In genomic region chr3:180981912-180982311, GRCh38 we compare ENCODE assay signal across 24 cellular contexts. TPM values are rescaled to one million over a fixed set of nuclear protein-coding genes. Genes with fewer than 3 reads are reported as not detected.
DNase-seq lines count a peak whose midpoint lies in the region; ATAC-seq and TF ChIP-seq lines count a peak whose summit lies in the region.
"Had no signal": no experiment of that assay in that cellular context is flagged by ENCODE, and none has a peak within 500 bp of the region (broad histone marks: within the 10 kb centered on the region; RNA-seq: fewer than 3 reads in every experiment).

No MANE protein-coding gene starts in this region.

- WGBS in hepatocyte (ENCODE audit: low lambda C conversion rate, missing lambda C conversion rate): 54% methylated on average over 2 of the region's 2 CpGs
- 74 to 85% (median 80%) methylated on average over 2 of the region's 2 CpGs for WGBS in spleen, 5 donors

- no peak overlapping the region for H3K4me3 Mint-ChIP-seq in activated naive CD8-positive, alpha-beta T cell
- no peak overlapping the region for H3K4me3 Mint-ChIP-seq in activated naive CD8-positive, alpha-beta T cell treated with anti-CD3 and anti-CD28 coated beads for 36 hours
- H3K4me3 Mint-ChIP-seq in stimulated activated naive CD8-positive, alpha-beta T cell treated with anti-CD3 and anti-CD28 coated beads, Interleukin-15, amount 100 ng/mL, for 72 hours: no peak overlapping the region
- H3K4me3 Mint-ChIP-seq: stimulated activated naive B cell treated with anti-CD40 and anti-IgM and Interleukin-4, amounts not matched to agents 10 μg/mL and 1 μg/mL and 100 μg/mL, for 72 hours had no signal

- H3K4me1 Mint-ChIP-seq in activated naive CD8-positive, alpha-beta T cell (ENCODE audit: low read depth): peaks cover 15% of the 10 kb centered on the region
- peaks cover 11% of the 10 kb centered on the region for H3K4me1 Mint-ChIP-seq in activated naive CD8-positive, alpha-beta T cell treated with anti-CD3 and anti-CD28 coated beads for 36 hours
- peaks cover 9% of the 10 kb centered on the region for H3K4me1 Mint-ChIP-seq in stimulated activated naive CD8-positive, alpha-beta T cell treated with anti-CD3 and anti-CD28 coated beads, Interleukin-15, amount 100 ng/mL, for 72 hours
- H3K4me1 Mint-ChIP-seq: stimulated activated naive B cell treated with anti-CD40 and anti-IgM and Interleukin-4, amounts not matched to agents 10 μg/mL and 1 μg/mL and 100 μg/mL, for 72 hours had no signal

- intact Hi-C loops in spleen (cut with DNase I; ENCODE audit: low total_unique reads): no loop called here

- H3K9me2 ChIP-seq in hepatocyte (replicated peaks; ENCODE audit: insufficient read depth): no peaks in the 10 kb centered on the region

- H2AFZ ChIP-seq in hepatocyte: no peak overlapping the region

- TF ChIP-seq CTCF in hepatocyte (IDR thresholded peaks at IDR 0.05; ENCODE audit: poor library complexity) (no peak), spleen (IDR thresholded peaks at IDR 0.05 in 8 of 11, conservative IDR thresholded peaks at IDR 0.05 in 3 of 11) (no peak)

- peaks cover 2% of the 10 kb centered on the region for H3K79me2 ChIP-seq in hepatocyte

- TF ChIP-seq POLR2A in spleen (IDR thresholded peaks at IDR 0.05): no peak

- no peaks in the 10 kb centered on the region for H3K27me3 Mint-ChIP-seq in activated naive CD8-positive, alpha-beta T cell
- H3K27me3 Mint-ChIP-seq in activated naive CD8-positive, alpha-beta T cell treated with anti-CD3 and anti-CD28 coated beads for 36 hours: no peaks in the 10 kb centered on the region
- H3K27me3 Mint-ChIP-seq in stimulated activated naive CD8-positive, alpha-beta T cell treated with anti-CD3 and anti-CD28 coated beads, Interleukin-15, amount 100 ng/mL, for 72 hours: no peaks in the 10 kb centered on the region
- H3K27me3 Mint-ChIP-seq: stimulated activated naive B cell treated with anti-CD40 and anti-IgM and Interleukin-4, amounts not matched to agents 10 μg/mL and 1 μg/mL and 100 μg/mL, for 72 hours had no signal

- H3K4me3 ChIP-seq in HUES48 (ENCODE audit: low read depth, low read length): no peak overlapping the region
- H3K4me3 ChIP-seq in hepatocyte: no peak overlapping the region
- H3K4me3 ChIP-seq in spleen: no peak overlapping the region
- H3K4me3 ChIP-seq: BLaER1 treated with 17β-estradiol and CSF1 and Interleukin-3, amounts not matched to agents 10 nM and 100 nM; breast epithelium; coronary artery; lower lobe of right lung; SJCRH30; testis; uterus had no signal

- peaks cover 4% of the 10 kb centered on the region for H3K36me3 Mint-ChIP-seq in activated naive CD8-positive, alpha-beta T cell
- H3K36me3 Mint-ChIP-seq in activated naive CD8-positive, alpha-beta T cell treated with anti-CD3 and anti-CD28 coated beads for 36 hours: peaks cover 6% of the 10 kb centered on the region

- H3K9me3 Mint-ChIP-seq in activated naive CD8-positive, alpha-beta T cell (ENCODE audit: low read depth): no peaks in the 10 kb centered on the region
- H3K9me3 Mint-ChIP-seq in activated naive CD8-positive, alpha-beta T cell treated with anti-CD3 and anti-CD28 coated beads for 36 hours: no peaks in the 10 kb centered on the region
- no peaks in the 10 kb centered on the region for H3K9me3 Mint-ChIP-seq in stimulated activated naive CD8-positive, alpha-beta T cell treated with anti-CD3 and anti-CD28 coated beads, Interleukin-15, amount 100 ng/mL, for 72 hours
- H3K9me3 Mint-ChIP-seq: stimulated activated naive B cell treated with anti-CD40 and anti-IgM and Interleukin-4, amounts not matched to agents 10 μg/mL and 1 μg/mL and 100 μg/mL, for 72 hours had no signal

- H3K27me3 ChIP-seq in HUES48 (ENCODE audit: control insufficient read depth, insufficient read depth, low read length): no peaks in the 10 kb centered on the region
- H3K27me3 ChIP-seq in hepatocyte: no peaks in the 10 kb centered on the region
- H3K27me3 ChIP-seq in spleen (replicated peaks in 1 of 7): no peaks in the 10 kb centered on the region
- H3K27me3 ChIP-seq: BLaER1 treated with 17β-estradiol and CSF1 and Interleukin-3, amounts not matched to agents 10 nM and 100 nM; breast epithelium; SJCRH30; testis; uterus had no signal

- peaks cover 58% of the 10 kb centered on the region for H3K36me3 ChIP-seq in HUES48 (ENCODE audit: control insufficient read depth, insufficient read depth, low read length)
- H3K36me3 ChIP-seq in hepatocyte (replicated peaks; ENCODE audit: insufficient read depth, low read depth): no peaks in the 10 kb centered on the region
- peaks cover 0 to 95% (median 44%) of the 10 kb centered on the region in 6 donors for H3K36me3 ChIP-seq in spleen
- H3K36me3 ChIP-seq: breast epithelium, uterus had no signal

- DNase-seq in activated naive CD8-positive, alpha-beta T cell treated with anti-CD3 and anti-CD28 coated beads for 36 hours: no peak
- DNase-seq in hepatocyte (ENCODE audit: low spot score): no peak
- DNase-seq in spleen: no peak
- DNase-seq in activated CD8-positive, alpha-beta memory T cell treated with anti-CD3 and anti-CD28 coated beads for 24 hours: no peak
- DNase-seq in EL: no peak
- no peak for DNase-seq in stimulated activated naive CD8-positive, alpha-beta T cell treated with anti-CD3 and anti-CD28 coated beads, Interleukin-15, amount 100 ng/mL, for 72 hours
- DNase-seq: activated CD4-positive, alpha-beta T cell treated with anti-CD3 and anti-CD28 coated beads for 4 hours; amygdala; Calu3; lower lobe of right lung; NCI-H187; NCI-H526; occipital lobe; retina; SJCRH30; stimulated activated CD4-positive, alpha-beta T cell treated with anti-CD3 and anti-CD28 coated beads, Interleukin-2, amount 100 ng/mL, for 48 hours; stimulated activated naive B cell treated with anti-CD40 and anti-IgM and Interleukin-4, amounts not matched to agents 10 μg/mL and 1 μg/mL and 100 μg/mL, for 72 hours; testis; uterus had no signal

- H3K9me3 ChIP-seq in HUES48 (ENCODE audit: control insufficient read depth, insufficient read depth, low read length) (no peaks in the 10 kb centered on the region), hepatocyte (ENCODE audit: low read depth) (no peaks in the 10 kb centered on the region), spleen (no peaks in the 10 kb centered on the region)
- H3K9me3 ChIP-seq: BLaER1 treated with 17β-estradiol and CSF1 and Interleukin-3, amounts not matched to agents 10 nM and 100 nM; breast epithelium; lower lobe of right lung; SJCRH30; testis; uterus had no signal

- no peak for ATAC-seq in stimulated activated naive CD8-positive, alpha-beta T cell treated with anti-CD3 and anti-CD28 coated beads, Interleukin-15, amount 100 ng/mL, for 72 hours
- ATAC-seq: lower lobe of right lung; stimulated activated naive B cell treated with anti-CD40 and anti-IgM and Interleukin-4, amounts not matched to agents 10 μg/mL and 1 μg/mL and 100 μg/mL, for 72 hours had no signal

- H4K20me1 ChIP-seq in hepatocyte (ENCODE audit: insufficient read depth, poor library complexity, severe bottlenecking): no peaks in the 10 kb centered on the region

- H3K4me1 ChIP-seq in HUES48 (ENCODE audit: control insufficient read depth, insufficient read depth, low read length): no peaks in the 10 kb centered on the region
- H3K4me1 ChIP-seq in hepatocyte (ENCODE audit: insufficient read depth): peaks cover 10% of the 10 kb centered on the region
- H3K4me1 ChIP-seq in spleen: peaks cover 0 to 22% (median 4%) of the 10 kb centered on the region in 6 donors
- H3K4me1 ChIP-seq: BLaER1 treated with 17β-estradiol and CSF1 and Interleukin-3, amounts not matched to agents 10 nM and 100 nM; breast epithelium; lower lobe of right lung; SJCRH30; testis; uterus had no signal

- peak overlapping the region; percentile 12 for H3K27ac Mint-ChIP-seq in activated naive CD8-positive, alpha-beta T cell
- H3K27ac Mint-ChIP-seq in activated naive CD8-positive, alpha-beta T cell treated with anti-CD3 and anti-CD28 coated beads for 36 hours: no peak overlapping the region
- H3K27ac Mint-ChIP-seq in stimulated activated naive CD8-positive, alpha-beta T cell treated with anti-CD3 and anti-CD28 coated beads, Interleukin-15, amount 100 ng/mL, for 72 hours: no peak overlapping the region
- H3K27ac Mint-ChIP-seq: stimulated activated naive B cell treated with anti-CD40 and anti-IgM and Interleukin-4, amounts not matched to agents 10 μg/mL and 1 μg/mL and 100 μg/mL, for 72 hours had no signal

- H3K27ac ChIP-seq in HUES48 (ENCODE audit: low read depth, low read length): peak overlapping the region; percentile 51
- H3K27ac ChIP-seq in hepatocyte: peak overlapping the region; percentile 33
- peak overlapping the region in 6 of 8 donors; percentile 3 to 57 (median 24) for H3K27ac ChIP-seq in spleen
- H3K27ac ChIP-seq: BLaER1 treated with 17β-estradiol and CSF1 and Interleukin-3, amounts not matched to agents 10 nM and 100 nM; breast epithelium; coronary artery; lower lobe of right lung; SJCRH30; testis; uterus had no signal

- no peak overlapping the region for H3K4me2 ChIP-seq in hepatocyte
- H3K4me2 ChIP-seq: BLaER1 treated with 17β-estradiol and CSF1 and Interleukin-3, amounts not matched to agents 10 nM and 100 nM had no signal

- no peak overlapping the region for H3K9ac ChIP-seq in HUES48 (ENCODE audit: low read depth, low read length)
- H3K9ac ChIP-seq: BLaER1 treated with 17β-estradiol and CSF1 and Interleukin-3, amounts not matched to agents 10 nM and 100 nM had no signal

RNA-seq across cellular contexts. Expression of gene DNAJC19, which starts 7.6 kb away (rescaled TPM):
- total RNA-seq in activated naive CD8-positive, alpha-beta T cell treated with anti-CD3 and anti-CD28 coated beads for 36 hours: 10 to 100 TPM; 80.1 to 80.7 TPM
- total RNA-seq in hepatocyte (30.3 and 53.8 TPM in 2 replicates), spleen (10 to 100 TPM; 27.6 to 54.0 (median 35.8) TPM)
- polyA plus RNA-seq in hepatocyte (86.0 and 94.9 TPM in 2 replicates), spleen (10 to 100 TPM; 38.1 to 45.1 (median 42.5) TPM)
